1 cellular context compared by ENCODE assay signal in the genomic region with DNA sequence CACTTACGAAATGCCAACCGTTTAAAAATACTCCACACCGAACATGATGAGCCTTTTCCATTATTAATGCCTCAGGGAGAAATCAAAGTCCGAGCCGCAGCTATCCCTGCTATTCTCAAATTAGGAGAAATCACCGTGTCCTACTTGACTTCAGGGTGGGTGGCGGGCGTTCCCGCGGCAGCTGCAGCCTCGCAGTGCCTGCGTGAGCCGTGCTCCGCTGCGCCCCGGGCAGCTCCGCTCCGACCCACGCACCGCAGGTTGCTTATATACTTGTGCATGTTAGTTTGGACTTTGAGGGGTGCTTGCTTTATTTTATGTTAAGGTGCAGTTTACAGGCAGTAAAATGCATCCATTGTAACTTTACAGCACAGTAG.
TF ChIP-seq lines count a peak whose summit lies in the region.

No MANE protein-coding gene starts in this region.

TF ChIP-seq in SK-N-SH treated with all-trans-retinoic acid at 6 μM for 48 hours, 23 proteins besides CTCF, POLR2A, EP300 and RAD21 (continued from another document):
- TF ChIP-seq, protein P1, sequence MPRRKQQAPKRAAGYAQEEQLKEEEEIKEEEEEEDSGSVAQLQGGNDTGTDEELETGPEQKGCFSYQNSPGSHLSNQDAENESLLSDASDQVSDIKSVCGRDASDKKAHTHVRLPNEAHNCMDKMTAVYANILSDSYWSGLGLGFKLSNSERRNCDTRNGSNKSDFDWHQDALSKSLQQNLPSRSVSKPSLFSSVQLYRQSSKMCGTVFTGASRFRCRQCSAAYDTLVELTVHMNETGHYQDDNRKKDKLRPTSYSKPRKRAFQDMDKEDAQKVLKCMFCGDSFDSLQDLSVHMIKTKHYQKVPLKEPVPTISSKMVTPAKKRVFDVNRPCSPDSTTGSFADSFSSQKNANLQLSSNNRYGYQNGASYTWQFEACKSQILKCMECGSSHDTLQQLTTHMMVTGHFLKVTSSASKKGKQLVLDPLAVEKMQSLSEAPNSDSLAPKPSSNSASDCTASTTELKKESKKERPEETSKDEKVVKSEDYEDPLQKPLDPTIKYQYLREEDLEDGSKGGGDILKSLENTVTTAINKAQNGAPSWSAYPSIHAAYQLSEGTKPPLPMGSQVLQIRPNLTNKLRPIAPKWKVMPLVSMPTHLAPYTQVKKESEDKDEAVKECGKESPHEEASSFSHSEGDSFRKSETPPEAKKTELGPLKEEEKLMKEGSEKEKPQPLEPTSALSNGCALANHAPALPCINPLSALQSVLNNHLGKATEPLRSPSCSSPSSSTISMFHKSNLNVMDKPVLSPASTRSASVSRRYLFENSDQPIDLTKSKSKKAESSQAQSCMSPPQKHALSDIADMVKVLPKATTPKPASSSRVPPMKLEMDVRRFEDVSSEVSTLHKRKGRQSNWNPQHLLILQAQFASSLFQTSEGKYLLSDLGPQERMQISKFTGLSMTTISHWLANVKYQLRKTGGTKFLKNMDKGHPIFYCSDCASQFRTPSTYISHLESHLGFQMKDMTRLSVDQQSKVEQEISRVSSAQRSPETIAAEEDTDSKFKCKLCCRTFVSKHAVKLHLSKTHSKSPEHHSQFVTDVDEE (CRISPR knock-in tag; IDR thresholded peaks at IDR 0.05), result no peak
- TF ChIP-seq TCF4 (CRISPR knock-in tag; IDR thresholded peaks at IDR 0.05; ENCODE audit: borderline replicate concordance) (no peak), RARB (CRISPR knock-in tag; IDR thresholded peaks at IDR 0.05) (no peak), PPARA (CRISPR knock-in tag; IDR thresholded peaks at IDR 0.05; ENCODE audit: borderline replicate concordance) (no peak), CSDC2 (CRISPR knock-in tag; IDR thresholded peaks at IDR 0.05) (no peak), ISL1 (CRISPR knock-in tag; IDR thresholded peaks at IDR 0.05) (no peak), CSRNP3 (CRISPR knock-in tag; IDR thresholded peaks at IDR 0.05) (no peak)
- TF ChIP-seq, protein P2, sequence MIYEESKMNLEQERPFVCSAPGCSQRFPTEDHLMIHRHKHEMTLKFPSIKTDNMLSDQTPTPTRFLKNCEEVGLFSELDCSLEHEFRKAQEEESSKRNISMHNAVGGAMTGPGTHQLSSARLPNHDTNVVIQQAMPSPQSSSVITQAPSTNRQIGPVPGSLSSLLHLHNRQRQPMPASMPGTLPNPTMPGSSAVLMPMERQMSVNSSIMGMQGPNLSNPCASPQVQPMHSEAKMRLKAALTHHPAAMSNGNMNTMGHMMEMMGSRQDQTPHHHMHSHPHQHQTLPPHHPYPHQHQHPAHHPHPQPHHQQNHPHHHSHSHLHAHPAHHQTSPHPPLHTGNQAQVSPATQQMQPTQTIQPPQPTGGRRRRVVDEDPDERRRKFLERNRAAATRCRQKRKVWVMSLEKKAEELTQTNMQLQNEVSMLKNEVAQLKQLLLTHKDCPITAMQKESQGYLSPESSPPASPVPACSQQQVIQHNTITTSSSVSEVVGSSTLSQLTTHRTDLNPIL (CRISPR knock-in tag; IDR thresholded peaks at IDR 0.05; ENCODE audit: low read depth), result no peak
